ENCODE assay signal across 24 cellular contexts in genomic region chr18:5707586-5707985, GRCh38.
"Had no signal": no experiment of that assay in that cellular context is flagged by ENCODE, and none has a peak within 500 bp of the region (broad histone marks: within the 10 kb centered on the region; RNA-seq: fewer than 3 reads in every experiment).

No MANE protein-coding gene starts in this region.

- H3K9me3 ChIP-seq: SK-N-SH had no signal

- H3K27ac Mint-ChIP-seq: IgD-negative memory B cell, T-cell had no signal

- H3K4me3 Mint-ChIP-seq: IgD-negative memory B cell, T-cell had no signal

- H3K9me3 Mint-ChIP-seq: T-cell had no signal

- H3K4me1 Mint-ChIP-seq: IgD-negative memory B cell, T-cell had no signal

- H3K27ac ChIP-seq: HL-60, KMS-11, RWPE1 had no signal

- H3K9ac ChIP-seq: KMS-11, SK-N-SH had no signal

- H3K4me3 ChIP-seq: K562 had no signal

- H3K36me3 Mint-ChIP-seq: T-cell had no signal

- H3K27me3 Mint-ChIP-seq: IgD-negative memory B cell had no signal

- H3K4me2 ChIP-seq: KMS-11, SK-N-SH had no signal

- DNase-seq: Kasumi-1, MV-4-11, NCI-H1048, NCI-H1105, NCI-H1417, NCI-H1436 treated with DMSO at 0.1 percent for 48 hours, NCI-H1694, NCI-H1930, NCI-H2081, NCI-H2171, NCI-H226, NCI-H446, NCI-H524, NCI-H526 treated with DMSO at 0.1 percent for 48 hours, NCI-H774, SHP77, SK-N-SH, SW 1271, T-cell had no signal
